In genomic region chr5:141923443-141924313, GRCh38 we compare ENCODE assay signal across 8 cellular contexts. TPM values are rescaled to one million over a fixed set of nuclear protein-coding genes. Genes with fewer than 3 reads are reported as not detected.
DNase-seq lines count a peak whose midpoint lies in the region; ATAC-seq, FAIRE-seq and TF ChIP-seq lines count a peak whose summit lies in the region.

Gene DELE1, plus strand, starts transcription at chr5:141923871. Its CDS starts 71 bp downstream, at chr5:141923942.

- under 1% methylated on average over 23 of the region's 54 CpGs for WGBS in HepG2 (ENCODE audit: low lambda C conversion rate)

- BruUV-seq in HepG2 (replicated peaks; lab: Mats Ljungman, UMichigan), result TSS peak; percentile 98

- H3K4me3 ChIP-seq in BLaER1 treated with 17β-estradiol and CSF1 and Interleukin-3, amounts not matched to agents 10 nM and 100 nM, result peak within 1 kb of the TSS; percentile 61 to 78 (median 68)
- H3K4me3 ChIP-seq in HepG2 (replicated peaks in 1 of 3; ENCODE audit: insufficient read depth in 1 of 3, low read depth in 2 of 3, low read length in 3 of 3), result peak within 1 kb of the TSS; percentile 76 to 85 (median 80)

- ATAC-seq in GM19324 (IDR thresholded peaks at IDR 0.05; ENCODE audit: low FRiP score, unreplicated experiment) (peak; percentile 99), HG03469 (IDR thresholded peaks at IDR 0.05; ENCODE audit: unreplicated experiment) (peak; percentile 94), HepG2 (peak; percentile 98)

- POLR2A ChIA-PET in HepG2 (lab: Yijun Ruan, JAX), result interaction anchor here (0.6 to 2.1 kb wide), 24 partner anchors 9 to 604 kb away, joined by 3 to 26 read pairs (median 4); partner anchors contain the start of genes GNPDA1, HDAC3, RELL2 and RNF14

- peak within 1 kb of the TSS; percentile 87 to 97 (median 95) for H3K27ac ChIP-seq in BLaER1 treated with 17β-estradiol and CSF1 and Interleukin-3, amounts not matched to agents 10 nM and 100 nM
- H3K27ac ChIP-seq in HepG2 (ENCODE audit: extremely low read length, insufficient read depth, low read length), result peak within 1 kb of the TSS; percentile 96

- TF ChIP-seq EP300 in HepG2 (IDR thresholded peaks at IDR 0.05; ENCODE audit: low read depth in 2 of 2, low read length in 2 of 2) (no peak), HepG2 (CRISPR knock-in tag; IDR thresholded peaks at IDR 0.05; ENCODE audit: borderline replicate concordance) (no peak)

- no peak within 1 kb of the TSS for H2AFZ ChIP-seq in HepG2 (ENCODE audit: low read length)

- CTCF ChIA-PET in HepG2 (lab: Yijun Ruan, JAX; ENCODE audit: low intra/inter-chr PET ratio, low total read pairs), result interaction anchor here (0.6 kb wide), 1 partner anchor 218 kb away, joined by 3 read pairs; no protein-coding TSS in a partner anchor

- intact Hi-C loops in HepG2 (cut with micrococcal nuclease; ENCODE audit: unreplicated experiment), result no loop called here

- TF ChIP-seq CTCF in HepG2 (CRISPR knock-in tag; IDR thresholded peaks at IDR 0.05), result no peak; the same call in 1 of the 2 replicates

- H3K9ac ChIP-seq in BLaER1 treated with 17β-estradiol and CSF1 and Interleukin-3, amounts not matched to agents 10 nM and 100 nM, result peak within 1 kb of the TSS; percentile 88 to 95 (median 93)
- H3K9ac ChIP-seq in HepG2 (ENCODE audit: insufficient read depth, low read depth, low read length), result peak within 1 kb of the TSS; percentile 91

- H3K4me2 ChIP-seq in BLaER1 treated with 17β-estradiol and CSF1 and Interleukin-3, amounts not matched to agents 10 nM and 100 nM, result peak within 1 kb of the TSS; percentile 88 to 99 (median 95)
- peak within 1 kb of the TSS; percentile 98 for H3K4me2 ChIP-seq in HepG2 (ENCODE audit: low read depth, low read length)

- peaks cover 6 to 41% (median 23%) of the 10 kb centered on the region in 11 experiments; a peak in 15 of 22 replicates for H4K20me1 ChIP-seq in BLaER1 treated with 17β-estradiol and CSF1 and Interleukin-3, amounts not matched to agents 10 nM and 100 nM
- 0 out of 2 replicates have a peak, but pooled peaks cover 3% of the 10 kb centered on the region for H4K20me1 ChIP-seq in HepG2 (ENCODE audit: insufficient read depth, low read length)

- no peaks in the 10 kb centered on the region for H3K9me3 ChIP-seq in BLaER1 treated with 17β-estradiol and CSF1 and Interleukin-3, amounts not matched to agents 10 nM and 100 nM (replicated peaks in 1 of 11)
- H3K9me3 ChIP-seq in HepG2 (ENCODE audit: low read length), result no peaks in the 10 kb centered on the region

- peak; percentile 82 for FAIRE-seq in HepG2 (lab: Jason Lieb, UNC)

- H3K4me1 ChIP-seq in BLaER1 treated with 17β-estradiol and CSF1 and Interleukin-3, amounts not matched to agents 10 nM and 100 nM, result peaks cover 19 to 55% (median 28%) of the 10 kb centered on the region in 10 experiments
- peaks cover 42% of the 10 kb centered on the region for H3K4me1 ChIP-seq in HepG2 (ENCODE audit: insufficient read depth, low read length)

- TF ChIP-seq POLR2A in HepG2 (IDR thresholded peaks at IDR 0.05; ENCODE audit: insufficient read depth in 1 of 2, low read depth in 2 of 2, low read length in 2 of 2), result peak; percentile 75 to 90

- in situ Hi-C loops in HepG2 (cut with HindIII; ENCODE audit: extremely low pct_ligation_motif_present, low pct_unique_long_range_greater_than_20kb), result no loop called here

- no peak for TF ChIP-seq RAD21 in HepG2 (CRISPR knock-in tag; IDR thresholded peaks at IDR 0.05)

- DNase-seq in NCI-H774 (lab: John Stamatoyannopoulos, UW), result peak; percentile 97
- DNase-seq in activated CD4-positive, alpha-beta T cell treated with anti-CD3 and anti-CD28 coated beads, Interleukin-2, amount 50 U/mL, for 4 hours, result peak; percentile 88 to 90
- DNase-seq in dermis blood vessel endothelial cell, result peak; percentile 95
- peak; percentile 90 for DNase-seq in HepG2 (ENCODE audit: low spot score)
- DNase-seq in stimulated activated CD4-positive, alpha-beta T cell treated with anti-CD3 and anti-CD28 coated beads, Interleukin-4, amount 100 ng/mL, for 1 hour, result peak; percentile 95

- no peaks in the 10 kb centered on the region for H3K27me3 ChIP-seq in BLaER1 treated with 17β-estradiol and CSF1 and Interleukin-3, amounts not matched to agents 10 nM and 100 nM
- no peaks in the 10 kb centered on the region for H3K27me3 ChIP-seq in HepG2 (ENCODE audit: control insufficient read depth in 1 of 2, insufficient read depth in 2 of 2, low read length in 2 of 2)

- peaks cover 7% of the 10 kb centered on the region for H3K79me2 ChIP-seq in HepG2 (ENCODE audit: insufficient read depth, low read length)

- peaks cover 36 to 44% (median 37%) of the 10 kb centered on the region in 11 experiments for H3K36me3 ChIP-seq in BLaER1 treated with 17β-estradiol and CSF1 and Interleukin-3, amounts not matched to agents 10 nM and 100 nM
- H3K36me3 ChIP-seq in HepG2 (replicated peaks in 1 of 2; ENCODE audit: control insufficient read depth in 1 of 2, insufficient read depth in 2 of 2, low read length in 2 of 2), result peaks cover 8 to 30% of the 10 kb centered on the region in 2 experiments; a peak in 4 of 5 replicates

TF ChIP-seq in HepG2, 621 proteins besides CTCF, POLR2A, EP300 and RAD21 (continues in another document):
- TF ChIP-seq HIC2 (CRISPR knock-in tag; IDR thresholded peaks at IDR 0.05; ENCODE audit: low read depth), result no peak; the same call in 1 of the 2 replicates
- TF ChIP-seq AKAP8 (CRISPR knock-in tag; IDR thresholded peaks at IDR 0.05), result no peak
- peak; percentile 95 for TF ChIP-seq ZNF605 (CRISPR knock-in tag; IDR thresholded peaks at IDR 0.05)
- no peak for TF ChIP-seq MBD4 (IDR thresholded peaks at IDR 0.05; ENCODE audit: borderline replicate concordance, low read length)
- TF ChIP-seq SMAD1 (CRISPR knock-in tag; IDR thresholded peaks at IDR 0.05; ENCODE audit: borderline replicate concordance, low read depth), result no peak
- peak; percentile 19; the same call in 1 of the 2 replicates for TF ChIP-seq ZBTB26 (CRISPR knock-in tag; IDR thresholded peaks at IDR 0.05; ENCODE audit: borderline replicate concordance)
- TF ChIP-seq ZNF101 (CRISPR knock-in tag; IDR thresholded peaks at IDR 0.05; ENCODE audit: borderline replicate concordance, low read depth), result 0 out of 2 replicates have a peak, but pooled peaks have one; percentile 76
- TF ChIP-seq ZNF691 (CRISPR knock-in tag; IDR thresholded peaks at IDR 0.05; ENCODE audit: borderline replicate concordance, low read depth), result peak; percentile 74; the same call in 1 of the 2 replicates

RNA-seq across cellular contexts. Expression of gene DELE1, which starts in this region (rescaled TPM):
- 66.4 and 81.7 TPM in 2 replicates for total RNA-seq in dermis blood vessel endothelial cell
- total RNA-seq in HepG2 (2016; rRNA removed; fragmentation: Illumina TruSeq; extraction: Trizol), result 46.5 and 57.5 TPM in 2 replicates
- total RNA-seq in HepG2 (2016; cell fraction: cytosol; rRNA removed; fragmentation: Illumina TruSeq; extraction: Trizol; ENCODE audit: low read depth), result 7.7 and 8.6 TPM in 2 replicates
- 44.4 and 53.9 TPM in 2 replicates for total RNA-seq in HepG2 (2016; cell fraction: insoluble cytoplasmic fraction; rRNA removed; fragmentation: Illumina TruSeq; extraction: Trizol)
- total RNA-seq in HepG2 (2016; cell fraction: membrane; rRNA removed; fragmentation: Illumina TruSeq; extraction: Trizol), result 23.5 and 25.7 TPM in 2 replicates
- 61.2 and 73.5 TPM in 2 replicates for total RNA-seq in HepG2 (2016; cell fraction: nucleus; rRNA removed; fragmentation: Illumina TruSeq; extraction: Trizol)
- polyA plus RNA-seq in HepG2 (2011; rRNA removed), result 90.3 and 97.1 TPM in 2 replicates
- 44.7 and 66.5 TPM in 2 replicates for polyA plus RNA-seq in HepG2 (2011; cell fraction: cytosol; rRNA removed)
- 267 and 277 TPM in 2 replicates for polyA plus RNA-seq in HepG2 (2011; cell fraction: nucleus; rRNA removed)
- polyA plus RNA-seq in HepG2 (2012), result 44.3 and 49.8 TPM in 2 replicates
- 8.6 and 10.7 TPM in 2 replicates for polyA plus RNA-seq in HepG2 (2016; cell fraction: cytosol; fragmentation: Illumina TruSeq; extraction: Trizol; ENCODE audit: low read depth)
- 46.9 and 52.3 TPM in 2 replicates for polyA plus RNA-seq in HepG2 (2016; cell fraction: insoluble cytoplasmic fraction; fragmentation: Illumina TruSeq; extraction: Trizol; ENCODE audit: low read depth)
- 20.4 and 27.3 TPM in 2 replicates for polyA plus RNA-seq in HepG2 (2016; cell fraction: membrane; fragmentation: Illumina TruSeq; extraction: Trizol; ENCODE audit: low read depth)
- polyA plus RNA-seq in HepG2 (2016; cell fraction: nucleus; fragmentation: Illumina TruSeq; extraction: Trizol; ENCODE audit: insufficient read depth, low read depth), result 113 TPM in 2 replicates
- polyA minus RNA-seq in HepG2 (2011; rRNA and poly(A)+ RNA removed; ENCODE audit: low replicate concordance), result 120 and 133 TPM in 2 replicates
- 27.7 and 33.0 TPM in 2 replicates for polyA minus RNA-seq in HepG2 (2011; cell fraction: cytosol; rRNA and poly(A)+ RNA removed)
- 76.1 and 82.6 TPM in 2 replicates for polyA minus RNA-seq in HepG2 (2011; cell fraction: nucleus; rRNA and poly(A)+ RNA removed)

Comparison
In these comparisons a context has a peak if more than half of its experiments do, and no peak if none do; other contexts are left out.
1. Peak in every context shown above with its lines: DNase-seq, ATAC-seq, H3K4me3 ChIP-seq and H3K27ac ChIP-seq.